In the genomic region with DNA sequence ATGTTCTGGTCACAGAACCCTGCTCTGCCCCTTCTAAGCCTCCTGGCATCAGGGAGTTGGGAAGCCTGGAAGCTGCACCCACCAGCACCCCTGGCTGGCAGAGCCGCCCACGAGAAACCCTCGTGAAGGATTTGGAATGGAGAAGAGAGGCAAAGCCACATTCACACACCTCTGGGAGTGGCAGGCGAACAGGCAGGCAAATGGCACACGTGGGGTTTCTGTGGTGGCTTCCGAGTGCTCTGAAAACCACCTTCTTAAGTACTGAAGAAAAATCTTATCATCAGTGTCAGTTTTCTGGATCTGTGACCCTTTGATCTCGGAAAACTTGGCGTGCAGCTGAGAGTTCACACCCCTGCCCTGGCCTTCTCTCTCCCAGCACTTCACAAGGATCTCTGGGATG, we compare ENCODE assay signal across 27 cellular contexts.
"Had no signal": no experiment of that assay in that cellular context is flagged by ENCODE, and none has a peak within 500 bp of the region (broad histone marks: within the 10 kb centered on the region; RNA-seq: fewer than 3 reads in every experiment).

No MANE protein-coding gene starts in this region.

- H3K4me3 ChIP-seq: esophagus muscularis mucosa, gastrocnemius medialis, heart right ventricle had no signal

- H3K36me3 ChIP-seq: esophagus muscularis mucosa, gastrocnemius medialis, heart right ventricle had no signal

- H3K4me1 ChIP-seq: esophagus muscularis mucosa, foreskin keratinocyte, gastrocnemius medialis, heart right ventricle had no signal

- DNase-seq: activated CD4-positive, alpha-beta memory T cell treated with anti-CD3 and anti-CD28 coated beads, Interleukin-2, amount 10 ng/mL, durations not matched to agents 7 days and 5 days; activated CD4-positive, alpha-beta T cell treated with anti-CD3 and anti-CD28 coated beads for 1 hour; activated CD4-positive, alpha-beta T cell treated with anti-CD3 and anti-CD28 coated beads for 4 hours; activated CD4-positive, alpha-beta T cell treated with anti-CD3 and anti-CD28 coated beads, Interleukin-2, amount 10 ng/mL, durations not matched to agents 7 days and 5 days; activated CD4-positive, alpha-beta T cell treated with anti-CD3 and anti-CD28 coated beads, Interleukin-2, amount 50 U/mL, for 4 hours; activated CD8-positive, alpha-beta memory T cell treated with anti-CD3 and anti-CD28 coated beads, Interleukin-2, amount 50 U/mL, for 48 hours; activated gamma-delta T cell; activated naive CD4-positive, alpha-beta T cell; activated naive CD4-positive, alpha-beta T cell treated with anti-CD3 and anti-CD28 coated beads, Interleukin-2, amount 10 ng/mL, durations not matched to agents 7 days and 5 days; activated naive CD8-positive, alpha-beta T cell treated with anti-CD3 and anti-CD28 coated beads, Interleukin-2, amount 10 ng/mL, durations not matched to agents 7 days and 5 days; activated T-cell treated with anti-CD3 and anti-CD28 coated beads for 4 hours; activated T-cell treated with anti-CD3 and anti-CD28 coated beads, Interleukin-2, amount 50 U/mL, for 24 hours; activated T-cell treated with anti-CD3 and anti-CD28 coated beads, Interleukin-2, amount 50 U/mL, for 72 hours; caudate nucleus; cortex of kidney; dermis blood vessel endothelial cell; effector CD4-positive, alpha-beta T cell; effector memory CD8-positive, alpha-beta T cell; erythroblast; foreskin keratinocyte; gastrocnemius medialis; heart right ventricle; T-helper 2 cell had no signal

- H3K9me3 ChIP-seq: esophagus muscularis mucosa, gastrocnemius medialis had no signal

- H3K27ac ChIP-seq: esophagus muscularis mucosa, foreskin keratinocyte, gastrocnemius medialis, heart right ventricle, VCaP had no signal

- H3K27me3 ChIP-seq: foreskin keratinocyte, gastrocnemius medialis had no signal

- ATAC-seq: activated naive CD4-positive, alpha-beta T cell treated with anti-CD3 and anti-CD28 coated beads, Interleukin-2, amount 50 U/mL, for 72 hours; activated T-cell treated with anti-CD3 and anti-CD28 coated beads, Interleukin-2, amount 50 U/mL, for 72 hours; effector memory CD8-positive, alpha-beta T cell; foreskin keratinocyte; gastrocnemius medialis; heart right ventricle; WTC11 had no signal
